Comparison of ENCODE assay signal across 2 cellular contexts in the genomic region with DNA sequence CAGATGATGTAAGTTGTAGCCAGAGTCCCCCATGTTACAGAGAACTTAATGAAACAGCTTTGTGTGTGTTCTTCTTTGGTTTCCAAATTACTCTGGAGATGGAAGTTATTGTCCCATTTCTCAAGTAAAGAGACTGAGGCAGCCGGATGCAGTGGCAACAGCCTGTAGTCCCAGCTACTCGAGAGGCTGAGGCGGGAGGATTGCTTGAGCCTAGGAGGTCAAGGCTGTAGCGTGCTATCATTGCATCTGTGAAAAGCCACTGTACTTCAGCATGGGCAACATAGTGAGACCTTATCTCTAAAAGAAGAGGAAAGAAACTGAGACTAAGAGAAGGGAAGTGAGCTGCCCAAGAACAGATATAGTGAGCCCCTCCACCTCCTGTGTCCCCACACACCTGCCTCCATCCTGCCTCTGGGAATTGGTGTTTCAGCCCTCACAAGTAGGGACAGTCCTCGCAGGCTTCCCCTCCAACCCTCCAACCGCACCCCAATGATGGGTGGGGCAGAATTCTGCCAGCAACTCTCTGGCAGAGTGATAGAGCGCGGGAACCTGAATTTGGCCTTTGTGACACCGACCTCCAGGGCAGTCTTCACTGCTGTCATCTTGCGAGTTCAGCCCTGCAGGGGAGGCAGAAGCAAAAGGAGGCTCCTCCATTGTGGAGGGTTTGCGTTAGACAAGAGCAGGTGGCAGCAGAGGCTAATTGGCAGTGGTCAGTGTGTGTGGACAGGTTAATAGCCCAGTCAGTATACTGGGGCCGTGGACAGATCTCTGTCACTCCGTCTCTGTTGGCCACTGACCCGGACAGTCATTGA.
TF ChIP-seq lines count a peak whose summit lies in the region.

No MANE protein-coding gene starts in this region.

TF ChIP-seq in SK-N-SH, 30 proteins besides CTCF, POLR2A, EP300 and RAD21:
- TF ChIP-seq RFX5 (IDR thresholded peaks at IDR 0.05; ENCODE audit: low read length) (no peak), RCOR1 (IDR thresholded peaks at IDR 0.05; ENCODE audit: low read length) (no peak), ELF1 (IDR thresholded peaks at IDR 0.05) (no peak), EZH2phosphoT487 (IDR thresholded peaks at IDR 0.05; ENCODE audit: borderline replicate concordance, low read depth) (no peak), YY1 (IDR thresholded peaks at IDR 0.05; ENCODE audit: low read depth) (no peak), MAX (IDR thresholded peaks at IDR 0.05; ENCODE audit: low read depth) (no peak), MEF2A (IDR thresholded peaks at IDR 0.05; ENCODE audit: borderline replicate concordance, low read depth) (no peak), RXRA (IDR thresholded peaks at IDR 0.05; ENCODE audit: borderline replicate concordance, low read depth) (no peak), FOXM1 (IDR thresholded peaks at IDR 0.05; ENCODE audit: low read depth) (no peak), TCF12 (IDR thresholded peaks at IDR 0.05) (no peak), SIN3A (IDR thresholded peaks at IDR 0.05; ENCODE audit: borderline replicate concordance, low read depth, low read length) (no peak), POLR2AphosphoS5 (IDR thresholded peaks at IDR 0.05; ENCODE audit: low read depth, low read length) (no peak), CHD2 (IDR thresholded peaks at IDR 0.05; ENCODE audit: low read length, partially characterized antibody) (no peak), TEAD4 (IDR thresholded peaks at IDR 0.05; ENCODE audit: borderline replicate concordance, insufficient read depth) (no peak), FOSL2 (IDR thresholded peaks at IDR 0.05; ENCODE audit: borderline replicate concordance, low read depth) (no peak), GATA2 (CRISPR knock-in tag; IDR thresholded peaks at IDR 0.05) (no peak), NFIC (IDR thresholded peaks at IDR 0.05; ENCODE audit: borderline replicate concordance) (no peak), FOXJ3 (CRISPR knock-in tag; IDR thresholded peaks at IDR 0.05) (no peak), GABPA (IDR thresholded peaks at IDR 0.05; ENCODE audit: low read depth) (no peak)
- TF ChIP-seq, protein P1, sequence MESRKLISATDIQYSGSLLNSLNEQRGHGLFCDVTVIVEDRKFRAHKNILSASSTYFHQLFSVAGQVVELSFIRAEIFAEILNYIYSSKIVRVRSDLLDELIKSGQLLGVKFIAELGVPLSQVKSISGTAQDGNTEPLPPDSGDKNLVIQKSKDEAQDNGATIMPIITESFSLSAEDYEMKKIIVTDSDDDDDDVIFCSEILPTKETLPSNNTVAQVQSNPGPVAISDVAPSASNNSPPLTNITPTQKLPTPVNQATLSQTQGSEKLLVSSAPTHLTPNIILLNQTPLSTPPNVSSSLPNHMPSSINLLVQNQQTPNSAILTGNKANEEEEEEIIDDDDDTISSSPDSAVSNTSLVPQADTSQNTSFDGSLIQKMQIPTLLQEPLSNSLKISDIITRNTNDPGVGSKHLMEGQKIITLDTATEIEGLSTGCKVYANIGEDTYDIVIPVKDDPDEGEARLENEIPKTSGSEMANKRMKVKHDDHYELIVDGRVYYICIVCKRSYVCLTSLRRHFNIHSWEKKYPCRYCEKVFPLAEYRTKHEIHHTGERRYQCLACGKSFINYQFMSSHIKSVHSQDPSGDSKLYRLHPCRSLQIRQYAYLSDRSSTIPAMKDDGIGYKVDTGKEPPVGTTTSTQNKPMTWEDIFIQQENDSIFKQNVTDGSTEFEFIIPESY (IDR thresholded peaks at IDR 0.05; ENCODE audit: borderline replicate concordance, low read depth): no peak

TF ChIP-seq in SK-N-SH treated with all-trans-retinoic acid at 6 μM for 48 hours, 23 proteins besides CTCF, POLR2A, EP300 and RAD21:
- no peak for TF ChIP-seq ISL1 (CRISPR knock-in tag; IDR thresholded peaks at IDR 0.05)
- no peak for TF ChIP-seq TSHZ2 (CRISPR knock-in tag; IDR thresholded peaks at IDR 0.05)
- TF ChIP-seq ESRRG (CRISPR knock-in tag; IDR thresholded peaks at IDR 0.05): no peak
- no peak for TF ChIP-seq CSDC2 (CRISPR knock-in tag; IDR thresholded peaks at IDR 0.05)
- TF ChIP-seq ZNF565 (CRISPR knock-in tag; conservative IDR thresholded peaks at IDR 0.05; ENCODE audit: low read depth): no peak
- TF ChIP-seq PPARA (CRISPR knock-in tag; IDR thresholded peaks at IDR 0.05; ENCODE audit: borderline replicate concordance): no peak
- no peak for TF ChIP-seq CREB5 (CRISPR knock-in tag; IDR thresholded peaks at IDR 0.05; ENCODE audit: low read depth)
- TF ChIP-seq ZC3H10 (CRISPR knock-in tag; IDR thresholded peaks at IDR 0.05): no peak
- TF ChIP-seq TCF4 (CRISPR knock-in tag; IDR thresholded peaks at IDR 0.05; ENCODE audit: borderline replicate concordance): no peak
- TF ChIP-seq GLIS3 (CRISPR knock-in tag; IDR thresholded peaks at IDR 0.05): no peak
- no peak for TF ChIP-seq RARB (CRISPR knock-in tag; IDR thresholded peaks at IDR 0.05)
- no peak for TF ChIP-seq POU6F1 (CRISPR knock-in tag; IDR thresholded peaks at IDR 0.05; ENCODE audit: borderline replicate concordance, low read depth)
- no peak for TF ChIP-seq TOX (CRISPR knock-in tag; IDR thresholded peaks at IDR 0.05; ENCODE audit: borderline replicate concordance)
- TF ChIP-seq OSR1 (CRISPR knock-in tag; IDR thresholded peaks at IDR 0.05): no peak
- TF ChIP-seq ZNF70 (CRISPR knock-in tag; IDR thresholded peaks at IDR 0.05): no peak
- TF ChIP-seq, protein P2, sequence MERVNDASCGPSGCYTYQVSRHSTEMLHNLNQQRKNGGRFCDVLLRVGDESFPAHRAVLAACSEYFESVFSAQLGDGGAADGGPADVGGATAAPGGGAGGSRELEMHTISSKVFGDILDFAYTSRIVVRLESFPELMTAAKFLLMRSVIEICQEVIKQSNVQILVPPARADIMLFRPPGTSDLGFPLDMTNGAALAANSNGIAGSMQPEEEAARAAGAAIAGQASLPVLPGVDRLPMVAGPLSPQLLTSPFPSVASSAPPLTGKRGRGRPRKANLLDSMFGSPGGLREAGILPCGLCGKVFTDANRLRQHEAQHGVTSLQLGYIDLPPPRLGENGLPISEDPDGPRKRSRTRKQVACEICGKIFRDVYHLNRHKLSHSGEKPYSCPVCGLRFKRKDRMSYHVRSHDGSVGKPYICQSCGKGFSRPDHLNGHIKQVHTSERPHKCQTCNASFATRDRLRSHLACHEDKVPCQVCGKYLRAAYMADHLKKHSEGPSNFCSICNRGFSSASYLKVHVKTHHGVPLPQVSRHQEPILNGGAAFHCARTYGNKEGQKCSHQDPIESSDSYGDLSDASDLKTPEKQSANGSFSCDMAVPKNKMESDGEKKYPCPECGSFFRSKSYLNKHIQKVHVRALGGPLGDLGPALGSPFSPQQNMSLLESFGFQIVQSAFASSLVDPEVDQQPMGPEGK (CRISPR knock-in tag; IDR thresholded peaks at IDR 0.05; ENCODE audit: borderline replicate concordance): no peak
- no peak for TF ChIP-seq ZFP30 (CRISPR knock-in tag; IDR thresholded peaks at IDR 0.05)
- TF ChIP-seq ARNTL (CRISPR knock-in tag; IDR thresholded peaks at IDR 0.05; ENCODE audit: borderline replicate concordance, low read depth): no peak
- TF ChIP-seq ZNF8 (CRISPR knock-in tag; IDR thresholded peaks at IDR 0.05): no peak
TF ChIP-seq in SK-N-SH treated with all-trans-retinoic acid at 6 μM for 48 hours: peak in this region for 0.
